ENCODE assay signal across 24 cellular contexts in genomic region chr13:106213028-106213427, GRCh38.
DNase-seq lines count a peak whose midpoint lies in the region; ATAC-seq lines count a peak whose summit lies in the region.
"Had no signal": no experiment of that assay in that cellular context is flagged by ENCODE, and none has a peak within 500 bp of the region (broad histone marks: within the 10 kb centered on the region; RNA-seq: fewer than 3 reads in every experiment).

No MANE protein-coding gene starts in this region.

- no peaks in the 10 kb centered on the region for H3K9me3 ChIP-seq in iPS-20b (ENCODE audit: insufficient read depth, low read depth, low read length)
- H3K9me3 ChIP-seq: ovary had no signal

- ATAC-seq in GM21423 (IDR thresholded peaks at IDR 0.05; ENCODE audit: unreplicated experiment) = no peak
- ATAC-seq: activated CD4-positive, alpha-beta T cell treated with anti-CD3 and anti-CD28 coated beads for 36 hours; activated T-cell treated with anti-CD3 and anti-CD28 coated beads, Interleukin-2, amount 50 U/mL, for 4 hours; left ventricle myocardium superior; naive thymus-derived CD4-positive, alpha-beta T cell; right cardiac atrium had no signal

- peak overlapping the region; percentile 22; the same call in 1 of the 2 replicates for H3K9ac ChIP-seq in iPS-20b (ENCODE audit: low read depth, low read length)

- H3K27me3 ChIP-seq in H7 (ENCODE audit: control insufficient read depth, insufficient read depth, low read length) (no peaks in the 10 kb centered on the region), iPS-20b (ENCODE audit: insufficient read depth, low read length) (no peaks in the 10 kb centered on the region)
- H3K27me3 ChIP-seq: ovary had no signal

- H3K4me1 ChIP-seq in iPS-20b (ENCODE audit: insufficient read depth, low read length) = no peaks in the 10 kb centered on the region; the same call in 1 of the 2 replicates

- H3K27ac ChIP-seq in iPS-20b (ENCODE audit: low read length) = no peak overlapping the region
- H3K27ac ChIP-seq: ovary had no signal

- intact Hi-C loops in posterior vena cava (cut with DNase I) = no loop called here

- no peaks in the 10 kb centered on the region for H3K36me3 ChIP-seq in H7 (replicated peaks; ENCODE audit: control insufficient read depth, insufficient read depth, low read length)
- no peaks in the 10 kb centered on the region for H3K36me3 ChIP-seq in iPS-20b (ENCODE audit: insufficient read depth, low read depth, low read length)
- H3K36me3 ChIP-seq: ovary had no signal

- H3K4me3 ChIP-seq in H7 (ENCODE audit: insufficient read depth, low read depth, low read length) (no peak overlapping the region), iPS-20b (ENCODE audit: low read length) (peak overlapping the region; percentile 28; the same call in 1 of the 2 replicates)
- H3K4me3 ChIP-seq: ovary had no signal

- DNase-seq in H7 (peak; percentile 17), RPMI8226 (peak; percentile 55), GM19238 (ENCODE audit: insufficient read length, low spot score) (no peak), posterior vena cava (ENCODE audit: low spot score) (no peak), Kasumi-1 (lab: John Stamatoyannopoulos, UW) (no peak)
- DNase-seq: activated CD4-positive, alpha-beta T cell treated with anti-CD3 and anti-CD28 coated beads for 36 hours; activated CD8-positive, alpha-beta memory T cell treated with anti-CD3 and anti-CD28 coated beads for 24 hours; activated gamma-delta T cell treated with Interleukin-2 at 50 U/mL for 16 hours; activated T-cell treated with anti-CD3 and anti-CD28 coated beads, Interleukin-2, amount 50 U/mL, for 4 hours; CD4-positive, CD25-positive, alpha-beta regulatory T cell; HCEC 1CT; Karpas-422; left ventricle myocardium superior; naive thymus-derived CD4-positive, alpha-beta T cell; NCI-H1436 treated with DMSO at 0.1 percent for 48 hours; NCI-H510A treated with DMSO at 0.1 percent for 48 hours; NK-92 treated with Interleukin-12 subunit alpha and Interleukin-12 subunit beta, amount 100 ng/mL, for 24 hours; ovary; SHP77; stimulated activated CD4-positive, alpha-beta T cell treated with anti-CD3 and anti-CD28 coated beads, Interleukin-12 subunit alpha, Interleukin-12 subunit beta, amount 100 ng/mL, for 4 hours; stimulated activated CD4-positive, alpha-beta T cell treated with anti-CD3 and anti-CD28 coated beads, Interleukin-4, amount 100 ng/mL, for 1 hour had no signal

Comparison
In these comparisons a context has a peak if more than half of its experiments do, and no peak if none do; other contexts are left out.
1. DNase-seq: peak in H7 (single experiment) and RPMI8226 (single experiment); none in GM19238 (single experiment), posterior vena cava (single experiment) and Kasumi-1 (0 of 2).